In the genomic region with DNA sequence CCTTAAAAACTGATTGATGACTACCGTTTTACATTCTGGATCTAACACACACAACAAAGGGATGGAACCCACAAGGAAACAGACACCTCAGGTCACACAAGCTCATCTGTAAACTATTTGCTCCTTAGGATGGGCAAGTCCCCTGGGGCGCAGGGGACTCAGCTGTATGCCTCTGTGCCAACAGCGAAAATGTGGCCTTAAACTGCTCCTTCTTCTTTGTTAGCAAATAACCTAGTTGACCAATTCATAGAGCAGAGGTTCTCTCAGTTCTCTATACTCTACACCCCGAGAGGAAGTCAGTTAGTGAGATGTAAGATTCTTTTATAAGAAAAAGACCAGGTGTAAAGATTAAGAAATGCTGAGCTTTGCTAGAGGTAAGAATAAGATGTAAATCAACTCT, we compare ENCODE assay signal across 14 cellular contexts.
DNase-seq lines count a peak whose midpoint lies in the region; ATAC-seq, FAIRE-seq and TF ChIP-seq lines count a peak whose summit lies in the region.
"Had no signal": no experiment of that assay in that cellular context is flagged by ENCODE, and none has a peak within 500 bp of the region (broad histone marks: within the 10 kb centered on the region; RNA-seq: fewer than 3 reads in every experiment).

No MANE protein-coding gene starts in this region.

- no peak for TF ChIP-seq CTCF in astrocyte (IDR thresholded peaks at IDR 0.05; ENCODE audit: insufficient read depth, low read depth, low read length)

- H3K36me3 ChIP-seq in astrocyte (ENCODE audit: insufficient read depth, low read length) = no peaks in the 10 kb centered on the region

- no peak overlapping the region for H3K4me3 ChIP-seq in astrocyte (ENCODE audit: insufficient read depth, low read depth, low read length)
- H3K4me3 ChIP-seq: testis had no signal

- FAIRE-seq in astrocyte (lab: Jason Lieb, UNC) = no peak

- no peaks in the 10 kb centered on the region for H3K9me3 ChIP-seq in astrocyte (ENCODE audit: insufficient read depth, low read depth, low read length)
- H3K9me3 ChIP-seq: testis had no signal

- peak overlapping the region; percentile 74 for H3K4me2 ChIP-seq in astrocyte (ENCODE audit: low read length)

- CTCF ChIA-PET in activated CD8-positive, alpha-beta T cell treated with anti-CD3 and anti-CD28 coated beads, Interleukin-2, amount 10 ng/mL, durations not matched to agents 7 days and 5 days (lab: Charles Lee) = interaction anchor here (0.8 to 2.8 kb wide), 15 partner anchors 17 to 148 kb away, joined by 3 to 13 read pairs (median 5); no protein-coding TSS in a partner anchor

- DNase-seq in astrocyte (ENCODE audit: low read depth) (no peak), A172 (ENCODE audit: low spot score) (no peak), activated T-cell treated with anti-CD3 and anti-CD28 coated beads for 4 hours (no peak), GOT3 (lab: John Stamatoyannopoulos, UW) (no peak)
- DNase-seq in activated CD8-positive, alpha-beta T cell treated with anti-CD3 and anti-CD28 coated beads, Interleukin-2, amount 10 ng/mL, durations not matched to agents 7 days and 5 days = no peak
- DNase-seq: activated naive CD4-positive, alpha-beta T cell treated with anti-CD3 and anti-CD28 coated beads, Interleukin-2, amount 10 ng/mL, durations not matched to agents 7 days and 5 days; dermis blood vessel endothelial cell; left ventricle myocardium superior; NCI-H1105; testis had no signal

- POLR2A ChIA-PET in activated CD8-positive, alpha-beta T cell treated with anti-CD3 and anti-CD28 coated beads, Interleukin-2, amount 10 ng/mL, durations not matched to agents 7 days and 5 days (lab: Charles Lee) = interaction anchor here (0.6 kb wide), 1 partner anchor 170 kb away, joined by 5 read pairs; no protein-coding TSS in a partner anchor

- no peak overlapping the region for H3K4me3 Mint-ChIP-seq in astrocyte (ENCODE audit: unreplicated experiment)
- no peak overlapping the region for H3K4me3 Mint-ChIP-seq in activated CD8-positive, alpha-beta T cell treated with anti-CD3 and anti-CD28 coated beads, Interleukin-2, amount 10 ng/mL, durations not matched to agents 7 days and 5 days
- H3K4me3 Mint-ChIP-seq: activated naive CD4-positive, alpha-beta T cell treated with anti-CD3 and anti-CD28 coated beads, Interleukin-2, amount 10 ng/mL, durations not matched to agents 7 days and 5 days had no signal

- H3K79me2 ChIP-seq in astrocyte (ENCODE audit: insufficient read depth, low read length) = no peaks in the 10 kb centered on the region

- no peaks in the 10 kb centered on the region for H3K27me3 Mint-ChIP-seq in astrocyte (ENCODE audit: low read depth, unreplicated experiment)
- H3K27me3 Mint-ChIP-seq in activated CD8-positive, alpha-beta T cell treated with anti-CD3 and anti-CD28 coated beads, Interleukin-2, amount 10 ng/mL, durations not matched to agents 7 days and 5 days (ENCODE audit: low read depth) = no peaks in the 10 kb centered on the region

- H3K9me3 Mint-ChIP-seq in astrocyte (ENCODE audit: unreplicated experiment) = peaks cover 3% of the 10 kb centered on the region
- no peaks in the 10 kb centered on the region for H3K9me3 Mint-ChIP-seq in activated CD8-positive, alpha-beta T cell treated with anti-CD3 and anti-CD28 coated beads, Interleukin-2, amount 10 ng/mL, durations not matched to agents 7 days and 5 days (ENCODE audit: insufficient read depth)
- H3K9me3 Mint-ChIP-seq: activated naive CD4-positive, alpha-beta T cell treated with anti-CD3 and anti-CD28 coated beads, Interleukin-2, amount 10 ng/mL, durations not matched to agents 7 days and 5 days had no signal

- H4K20me1 ChIP-seq in astrocyte (ENCODE audit: insufficient read depth, low read length) = no peaks in the 10 kb centered on the region

- no peaks in the 10 kb centered on the region for H3K36me3 Mint-ChIP-seq in astrocyte (ENCODE audit: low read depth, unreplicated experiment)
- no peaks in the 10 kb centered on the region for H3K36me3 Mint-ChIP-seq in activated CD8-positive, alpha-beta T cell treated with anti-CD3 and anti-CD28 coated beads, Interleukin-2, amount 10 ng/mL, durations not matched to agents 7 days and 5 days (ENCODE audit: low read depth)

- no peak overlapping the region for H2AFZ ChIP-seq in astrocyte (ENCODE audit: low read depth, low read length)

- H3K9ac ChIP-seq in astrocyte (ENCODE audit: low read length) = no peak overlapping the region

- peak overlapping the region; percentile 89 for H3K27ac Mint-ChIP-seq in astrocyte (ENCODE audit: unreplicated experiment)
- H3K27ac Mint-ChIP-seq in activated CD8-positive, alpha-beta T cell treated with anti-CD3 and anti-CD28 coated beads, Interleukin-2, amount 10 ng/mL, durations not matched to agents 7 days and 5 days = no peak overlapping the region
- H3K27ac Mint-ChIP-seq: activated naive CD4-positive, alpha-beta T cell treated with anti-CD3 and anti-CD28 coated beads, Interleukin-2, amount 10 ng/mL, durations not matched to agents 7 days and 5 days had no signal

- H3K4me1 Mint-ChIP-seq in astrocyte (ENCODE audit: low read depth, unreplicated experiment) = peaks cover 48% of the 10 kb centered on the region
- peaks cover 49% of the 10 kb centered on the region for H3K4me1 Mint-ChIP-seq in activated CD8-positive, alpha-beta T cell treated with anti-CD3 and anti-CD28 coated beads, Interleukin-2, amount 10 ng/mL, durations not matched to agents 7 days and 5 days (ENCODE audit: low read depth)

- peak overlapping the region; percentile 49 for H3K27ac ChIP-seq in astrocyte (ENCODE audit: low read depth, low read length)
- H3K27ac ChIP-seq: foreskin keratinocyte, testis had no signal

- H3K4me1 ChIP-seq in astrocyte (ENCODE audit: insufficient read depth, low read length) = peaks cover 25% of the 10 kb centered on the region
- H3K4me1 ChIP-seq: testis had no signal

- H3K27me3 ChIP-seq in astrocyte (ENCODE audit: insufficient read depth, low read length) = no peaks in the 10 kb centered on the region
- H3K27me3 ChIP-seq: foreskin keratinocyte, testis had no signal

- ATAC-seq in GM18508 (IDR thresholded peaks at IDR 0.05; ENCODE audit: insufficient read depth, unreplicated experiment) (peak; percentile 46), GM21529 (IDR thresholded peaks at IDR 0.05; ENCODE audit: unreplicated experiment) (peak; percentile 72), HG03432 (IDR thresholded peaks at IDR 0.05; ENCODE audit: unreplicated experiment) (peak; percentile 71)
- ATAC-seq in activated CD8-positive, alpha-beta T cell treated with anti-CD3 and anti-CD28 coated beads, Interleukin-2, amount 10 ng/mL, durations not matched to agents 7 days and 5 days = no peak
- ATAC-seq: left ventricle myocardium superior had no signal
